ENCODE assay signal across 19 cellular contexts in genomic region chr12:44780221-44780770, GRCh38.
"Had no signal": no experiment of that assay in that cellular context is flagged by ENCODE, and none has a peak within 500 bp of the region (broad histone marks: within the 10 kb centered on the region; RNA-seq: fewer than 3 reads in every experiment).

No MANE protein-coding gene starts in this region.

- H3K27me3 Mint-ChIP-seq: dendritic cell treated with granulocyte-macrophage colony-stimulating factor and Interleukin-4, amounts not matched to agents 40 ng/mL and 50 ng/mL, for 4 days; stimulated activated naive B cell treated with anti-CD40 and anti-IgM and Interleukin-4, amounts not matched to agents 10 μg/mL and 1 μg/mL and 100 μg/mL, for 72 hours had no signal

- H3K27ac Mint-ChIP-seq: dendritic cell treated with granulocyte-macrophage colony-stimulating factor and Interleukin-4, amounts not matched to agents 40 ng/mL and 50 ng/mL, for 4 days; effector memory CD8-positive, alpha-beta T cell; stimulated activated naive B cell treated with anti-CD40 and anti-IgM and Interleukin-4, amounts not matched to agents 10 μg/mL and 1 μg/mL and 100 μg/mL, for 72 hours had no signal

- H3K36me3 ChIP-seq: esophagus muscularis mucosa, left ventricle myocardium inferior, lower lobe of right lung, neutrophil, spleen had no signal

- ATAC-seq: effector memory CD8-positive, alpha-beta T cell; left cardiac atrium; lower lobe of right lung; naive thymus-derived CD4-positive, alpha-beta T cell; sciatic nerve; stimulated activated naive B cell treated with anti-CD40 and anti-IgM and Interleukin-4, amounts not matched to agents 10 μg/mL and 1 μg/mL and 100 μg/mL, for 72 hours had no signal

- H3K9me3 ChIP-seq: esophagus muscularis mucosa, lower lobe of right lung, neutrophil had no signal

- H3K36me3 Mint-ChIP-seq: stimulated activated naive B cell treated with anti-CD40 and anti-IgM and Interleukin-4, amounts not matched to agents 10 μg/mL and 1 μg/mL and 100 μg/mL, for 72 hours had no signal

- H3K4me2 ChIP-seq: hepatocyte had no signal

- H3K4me1 ChIP-seq: esophagus muscularis mucosa, left ventricle myocardium inferior, lower lobe of right lung, spleen had no signal

- H3K4me1 Mint-ChIP-seq: stimulated activated naive B cell treated with anti-CD40 and anti-IgM and Interleukin-4, amounts not matched to agents 10 μg/mL and 1 μg/mL and 100 μg/mL, for 72 hours had no signal

- H3K27me3 ChIP-seq: esophagus muscularis mucosa, hepatocyte, neutrophil, spleen had no signal

- H3K9me3 Mint-ChIP-seq: dendritic cell treated with granulocyte-macrophage colony-stimulating factor and Interleukin-4, amounts not matched to agents 40 ng/mL and 50 ng/mL, for 4 days; effector memory CD8-positive, alpha-beta T cell had no signal

- H3K27ac ChIP-seq: epithelial cell of prostate, esophagus muscularis mucosa, hepatocyte, left ventricle myocardium inferior, lower lobe of right lung, neutrophil, spleen had no signal

- DNase-seq: effector memory CD8-positive, alpha-beta T cell; kidney; left cardiac atrium; left ventricle myocardium inferior; lower lobe of right lung; mesendoderm; naive thymus-derived CD4-positive, alpha-beta T cell; posterior cingulate gyrus; spleen; stimulated activated CD4-positive, alpha-beta T cell treated with anti-CD3 and anti-CD28 coated beads, Interleukin-15, amount 100 ng/mL, for 24 hours; stimulated activated CD4-positive, alpha-beta T cell treated with anti-CD3 and anti-CD28 coated beads, Interleukin-1b, Interleukin-23, amount 100 ng/mL, for 48 hours; stimulated activated CD4-positive, alpha-beta T cell treated with anti-CD3 and anti-CD28 coated beads, Interleukin-4, amount 100 ng/mL, for 24 hours; stimulated activated naive B cell treated with anti-CD40 and anti-IgM and Interleukin-4, amounts not matched to agents 10 μg/mL and 1 μg/mL and 100 μg/mL, for 72 hours had no signal

- H2AFZ ChIP-seq: hepatocyte had no signal

- H3K4me3 Mint-ChIP-seq: dendritic cell treated with granulocyte-macrophage colony-stimulating factor and Interleukin-4, amounts not matched to agents 40 ng/mL and 50 ng/mL, for 4 days; effector memory CD8-positive, alpha-beta T cell; naive thymus-derived CD4-positive, alpha-beta T cell; stimulated activated naive B cell treated with anti-CD40 and anti-IgM and Interleukin-4, amounts not matched to agents 10 μg/mL and 1 μg/mL and 100 μg/mL, for 72 hours had no signal

- H3K4me3 ChIP-seq: esophagus muscularis mucosa, hepatocyte, left ventricle myocardium inferior, lower lobe of right lung, spleen had no signal
